In the genomic region with DNA sequence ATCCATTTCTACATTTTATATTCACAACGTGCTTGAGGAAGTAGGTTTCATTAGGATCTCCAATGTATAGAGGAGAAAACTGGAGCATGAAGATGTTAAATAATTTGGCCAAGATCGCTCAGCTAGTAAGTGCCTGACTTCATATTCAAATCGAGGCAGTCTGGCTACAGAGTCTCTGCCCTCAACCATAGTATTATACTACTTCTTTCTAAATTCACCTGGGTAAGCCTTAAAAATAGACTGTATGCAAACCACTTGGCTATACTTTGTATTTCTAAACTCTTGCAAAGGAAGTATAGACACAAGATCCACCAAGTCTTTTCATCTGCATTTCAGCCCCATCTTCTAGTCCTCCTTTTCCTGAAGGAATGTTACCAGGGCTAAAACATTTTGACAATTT, we compare ENCODE assay signal across 23 cellular contexts.
"Had no signal": no experiment of that assay in that cellular context is flagged by ENCODE, and none has a peak within 500 bp of the region (broad histone marks: within the 10 kb centered on the region; RNA-seq: fewer than 3 reads in every experiment).

No MANE protein-coding gene starts in this region.

- H3K4me3 ChIP-seq: left ventricle myocardium inferior, lung, mucosa of descending colon, ovary, right atrium auricular region, right lobe of liver, smooth muscle cell, thyroid gland, upper lobe of right lung had no signal

- H3K36me3 ChIP-seq: left ventricle myocardium inferior, ovary, right atrium auricular region, right lobe of liver, thyroid gland, upper lobe of right lung had no signal

- ATAC-seq: mucosa of descending colon; naive thymus-derived CD4-positive, alpha-beta T cell; natural killer cell treated with Interleukin-12 subunit alpha and Interleukin-12 subunit beta and Interleukin-15 and Interleukin-18, amount 100 ng/mL, for 72 hours; right lobe of liver; stimulated activated memory B cell treated with anti-CD40 and anti-IgM and Interleukin-4, amounts not matched to agents 10 μg/mL and 1 μg/mL and 100 μg/mL, for 72 hours; stimulated activated naive CD8-positive, alpha-beta T cell treated with anti-CD3 and anti-CD28 coated beads, Interleukin-15, amount 100 ng/mL, for 72 hours; upper lobe of right lung had no signal

- H3K27me3 ChIP-seq: ovary, right atrium auricular region, right lobe of liver, thyroid gland, upper lobe of right lung had no signal

- H3K4me1 ChIP-seq: right atrium auricular region, right lobe of liver, thyroid gland, upper lobe of right lung had no signal

- H3K9me3 ChIP-seq: mucosa of descending colon, ovary, right atrium auricular region, right lobe of liver, thyroid gland, upper lobe of right lung had no signal

- DNase-seq: islet precursor cell; left ventricle myocardium inferior; mesendoderm; midbrain; mucosa of descending colon; naive thymus-derived CD4-positive, alpha-beta T cell; ovary; right lobe of liver; stimulated activated CD4-positive, alpha-beta T cell treated with anti-CD3 and anti-CD28 coated beads, Interleukin-1b, Interleukin-23, amount 100 ng/mL, for 48 hours; stimulated activated CD4-positive, alpha-beta T cell treated with anti-CD3 and anti-CD28 coated beads, Interleukin-2, amount 100 ng/mL, for 48 hours; stimulated activated CD4-positive, alpha-beta T cell treated with anti-CD3 and anti-CD28 coated beads, Interleukin-4, amount 100 ng/mL, for 4 hours; stimulated activated CD8-positive, alpha-beta memory T cell treated with anti-CD3 and anti-CD28 coated beads, Interleukin-4, amount 100 ng/mL, for 48 hours; stimulated activated naive CD4-positive, alpha-beta T cell treated with Interleukin-2 at 50 U/mL for 16 hours; stimulated activated naive CD8-positive, alpha-beta T cell treated with anti-CD3 and anti-CD28 coated beads, Interleukin-15, amount 100 ng/mL, for 72 hours; substantia nigra; thyroid gland; trophoblast cell; upper lobe of right lung had no signal

- H3K4me2 ChIP-seq: smooth muscle cell had no signal

- H3K27ac ChIP-seq: ovary, right lobe of liver, thyroid gland, upper lobe of right lung had no signal
